9 cellular contexts compared by ENCODE assay signal in the genomic region with DNA sequence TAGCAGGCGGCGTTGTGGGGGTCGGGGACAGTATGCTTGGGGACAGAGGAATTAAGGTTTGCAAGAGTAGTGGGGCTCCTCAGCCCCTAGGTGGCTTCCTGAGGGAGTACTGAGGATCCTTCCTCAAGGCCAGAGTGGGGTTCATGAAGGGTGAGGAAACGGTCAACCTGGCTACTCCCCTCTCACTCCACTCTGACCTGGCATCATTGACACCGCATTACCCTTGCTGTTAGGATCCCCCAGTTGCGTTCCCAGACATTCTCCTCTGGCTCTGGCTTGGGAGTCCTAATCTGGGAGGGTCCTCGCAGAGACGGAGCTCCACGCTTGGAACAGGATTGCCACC. TPM values are rescaled to one million over a fixed set of nuclear protein-coding genes. Genes with fewer than 3 reads are reported as not detected.
DNase-seq lines count a peak whose midpoint lies in the region; ATAC-seq and TF ChIP-seq lines count a peak whose summit lies in the region.
"Had no signal": no experiment of that assay in that cellular context is flagged by ENCODE, and none has a peak within 500 bp of the region (broad histone marks: within the 10 kb centered on the region; RNA-seq: fewer than 3 reads in every experiment).

No MANE protein-coding gene starts in this region.

- no peak overlapping the region for H2AFZ ChIP-seq in fibroblast of lung (ENCODE audit: low read length)

- TF ChIP-seq CTCF in Panc1 (IDR thresholded peaks at IDR 0.05) (no peak), fibroblast of lung (conservative IDR thresholded peaks at IDR 0.05 in 1 of 2, IDR thresholded peaks at IDR 0.05 in 1 of 2; ENCODE audit: low read depth in 1 of 2, low read length in 2 of 2) (peak in 1 of 2 donors; percentile 16), sigmoid colon (IDR thresholded peaks at IDR 0.05) (no peak)

- no peaks in the 10 kb centered on the region for H3K79me2 ChIP-seq in fibroblast of lung (ENCODE audit: control insufficient read depth, insufficient read depth, low read length)

- peaks cover 30% of the 10 kb centered on the region for H3K27me3 ChIP-seq in Panc1 (ENCODE audit: control insufficient read depth, insufficient read depth, low read length)
- H3K27me3 ChIP-seq in fibroblast of lung (ENCODE audit: control insufficient read depth, insufficient read depth, low read length) = peaks cover 2% of the 10 kb centered on the region
- no peaks in the 10 kb centered on the region for H3K27me3 ChIP-seq in sigmoid colon

- CTCF ChIA-PET in Panc1 (lab: Charles Lee) = interaction anchor here (0.6 to 1.4 kb wide), 3 partner anchors 11 to 360 kb away, joined by 3 to 8 read pairs (median 4); no protein-coding TSS in a partner anchor

- ATAC-seq in GM21423 (IDR thresholded peaks at IDR 0.05; ENCODE audit: unreplicated experiment) (peak; percentile 3), Panc1 (no peak)

- no peak for TF ChIP-seq POLR2A in sigmoid colon (IDR thresholded peaks at IDR 0.05)

- H4K20me1 ChIP-seq in fibroblast of lung (ENCODE audit: control insufficient read depth, extremely low read depth, insufficient read depth, low read length) = no peaks in the 10 kb centered on the region

- POLR2A ChIA-PET in Panc1 (lab: Charles Lee) = no interaction called here

- H3K4me1 ChIP-seq in Panc1 (ENCODE audit: control insufficient read depth, insufficient read depth, low read length) = no peaks in the 10 kb centered on the region; the same call in 1 of the 2 replicates
- H3K4me1 ChIP-seq in fibroblast of lung (ENCODE audit: control insufficient read depth, extremely low read depth, insufficient read depth, low read length) = no peaks in the 10 kb centered on the region
- H3K4me1 ChIP-seq in sigmoid colon = peaks cover 0 to 35% (median 27%) of the 10 kb centered on the region in 4 donors

- no peaks in the 10 kb centered on the region for H3K9me3 ChIP-seq in Panc1 (ENCODE audit: control insufficient read depth, insufficient read depth, low read depth, low read length)
- H3K9me3 ChIP-seq in fibroblast of lung (ENCODE audit: control insufficient read depth, insufficient read depth, low read depth, low read length) = no peaks in the 10 kb centered on the region
- H3K9me3 ChIP-seq in sigmoid colon = no peaks in the 10 kb centered on the region

- 22 to 35% methylated on average over 9 of the region's 9 CpGs for WGBS in sigmoid colon, 2 donors

- intact Hi-C loops in Panc1 (cut with micrococcal nuclease; ENCODE audit: unreplicated experiment) (loop anchor here (2.0 kb wide), 1 partner anchor 359 kb away; no protein-coding TSS in a partner anchor), sigmoid colon (cut with DNase I) (loop anchor here (10.0 kb wide), 1 partner anchor 529 kb away; a partner anchor contains a TSS)

- H3K36me3 ChIP-seq in Panc1 (ENCODE audit: control insufficient read depth, insufficient read depth, low read length) (no peaks in the 10 kb centered on the region; the same call in none of the 2 replicates), fibroblast of lung (ENCODE audit: control insufficient read depth, insufficient read depth, low read length) (no peaks in the 10 kb centered on the region), sigmoid colon (no peaks in the 10 kb centered on the region)

- no peak overlapping the region for H3K27ac ChIP-seq in Panc1 (ENCODE audit: low read length)
- no peak overlapping the region for H3K27ac ChIP-seq in fibroblast of lung (ENCODE audit: insufficient read depth, low read length)
- H3K27ac ChIP-seq in sigmoid colon = peak overlapping the region; percentile 69 to 81 (median 71)

- H3K4me2 ChIP-seq in fibroblast of lung (ENCODE audit: extremely low read depth, insufficient read depth, low read length) = peak overlapping the region; percentile 66

- H3K4me3 ChIP-seq in Panc1 (ENCODE audit: low read depth in 2 of 2, low read length in 2 of 2) = peak overlapping the region; percentile 56 to 79
- H3K4me3 ChIP-seq in fibroblast of lung (replicated peaks in 1 of 4; ENCODE audit: control extremely low read depth in 1 of 4, insufficient read depth in 1 of 4, low read depth in 3 of 4, low read length in 4 of 4) = peak overlapping the region in 2 of 4 experiments; percentile 31 to 63
- peak overlapping the region; percentile 55 to 76 (median 66) for H3K4me3 ChIP-seq in sigmoid colon

- no TSS peak for BruUV-seq in Panc1 (replicated peaks; lab: Mats Ljungman, UMichigan)

- DNase-seq in Panc1 (ENCODE audit: low read depth, low spot score) (no peak), fibroblast of lung (ENCODE audit: low read depth in 2 of 2) (peak in 1 of 2 donors; percentile 5), sigmoid colon (no peak), germinal center (ENCODE audit: low spot score) (no peak), NCI-H1417 treated with DMSO at 0.1 percent for 48 hours (lab: John Stamatoyannopoulos, UW) (no peak), NCI-H446 (lab: John Stamatoyannopoulos, UW) (no peak)
- DNase-seq in stimulated activated CD4-positive, alpha-beta T cell treated with anti-CD3 and anti-CD28 coated beads, Interleukin-4, amount 100 ng/mL, for 4 hours = no peak

- no peak overlapping the region for H3K9ac ChIP-seq in fibroblast of lung (ENCODE audit: insufficient read depth, low read length)

- no peak for TF ChIP-seq EP300 in sigmoid colon (IDR thresholded peaks at IDR 0.05)

- in situ Hi-C loops in Panc1 (cut with HindIII; ENCODE audit: low pct_unique_long_range_greater_than_20kb, low sequenced_read_pairs) = no loop called here

RNA-seq across cellular contexts. Expression of a gene that starts 0.5 kb away (rescaled TPM):
- total RNA-seq in Panc1 (2021; ENCODE audit: unreplicated experiment) = 0.54 TPM
- polyA plus RNA-seq in Panc1 (2012; ENCODE audit: insufficient read length) = 2.9 TPM
- total RNA-seq in fibroblast of lung = 4.3 and 6.7 TPM in 2 replicates
- polyA plus RNA-seq in fibroblast of lung = 1.1 and 2.9 TPM in 2 replicates
- 1.5 and 4.9 TPM in 2 replicates for polyA plus RNA-seq in fibroblast of lung (2012)
- polyA minus RNA-seq in fibroblast of lung (ENCODE audit: low replicate concordance) = 9.9 and 13.2 TPM in 2 replicates
- total RNA-seq in sigmoid colon = 10 to 100 TPM in 2 of 4 donors, 1 to 10 TPM in 2; 6.7 to 13.6 (median 10.2) TPM
- polyA plus RNA-seq in sigmoid colon = 1 to 10 TPM; 1.2 to 5.6 (median 1.2) TPM

RNA-seq across cellular contexts. Expression of a gene that starts 30.2 kb away (rescaled TPM):
- total RNA-seq in Panc1 (2021; ENCODE audit: unreplicated experiment) (not detected), fibroblast of lung (not detected in 2 replicates), sigmoid colon (not detected)
- 0.12 TPM for polyA plus RNA-seq in Panc1 (2012; ENCODE audit: insufficient read length)
- polyA plus RNA-seq in fibroblast of lung (not detected in 2 replicates), sigmoid colon (under 1 TPM in 2 of 3 donors, not detected in 1; 0.19 to 0.60 TPM)
- 0.05 TPM in 1 of 2 replicates, not detected in the other for polyA plus RNA-seq in fibroblast of lung (2012)
- polyA minus RNA-seq in fibroblast of lung (ENCODE audit: low replicate concordance) = not detected in 2 replicates
- total RNA-seq: activated CD8-positive, alpha-beta memory T cell treated with anti-CD3 and anti-CD28 coated beads for 36 hours had no signal

Comparison
In these comparisons a context has a peak if more than half of its experiments do, and no peak if none do; other contexts are left out.
1. H3K27ac ChIP-seq: peak in sigmoid colon (4 of 4); none in Panc1 (single experiment) and fibroblast of lung (single experiment).